8 cellular contexts compared by ENCODE assay signal in genomic region chr1:27527857-27528700, GRCh38. TPM values are rescaled to one million over a fixed set of nuclear protein-coding genes. Genes with fewer than 3 reads are reported as not detected.
DNase-seq lines count a peak whose midpoint lies in the region; ATAC-seq and TF ChIP-seq lines count a peak whose summit lies in the region.

No MANE protein-coding gene starts in this region.

- TF ChIP-seq CTCF in PC-3 (conservative IDR thresholded peaks at IDR 0.05; ENCODE audit: low read depth, low read length) (no peak), right atrium auricular region (IDR thresholded peaks at IDR 0.05) (no peak), psoas muscle (IDR thresholded peaks at IDR 0.05) (no peak)

- H3K4me1 Mint-ChIP-seq in activated naive CD8-positive, alpha-beta T cell treated with anti-CD3 and anti-CD28 coated beads, Interleukin-2, amount 10 ng/mL, durations not matched to agents 7 days and 5 days, result peaks cover 59% of the 10 kb centered on the region

- H3K27me3 ChIP-seq in PC-3 (ENCODE audit: low read length) (no peaks in the 10 kb centered on the region), right atrium auricular region (no peaks in the 10 kb centered on the region), psoas muscle (ENCODE audit: insufficient read depth in 3 of 3, low read length in 2 of 3) (no peaks in the 10 kb centered on the region)

- H3K36me3 ChIP-seq in PC-3 (ENCODE audit: low read depth, low read length), result peaks cover under 1% of the 10 kb centered on the region; the same call in 1 of the 2 replicates
- no peaks in the 10 kb centered on the region for H3K36me3 ChIP-seq in right atrium auricular region
- peaks cover 0 to 2% of the 10 kb centered on the region in 2 donors for H3K36me3 ChIP-seq in psoas muscle (ENCODE audit: insufficient read depth in 1 of 2, low read depth in 1 of 2)

- 2 to 7% (median 2%) methylated on average over 33 to 74 of the region's 74 CpGs for WGBS in psoas muscle, 3 donors

- peak overlapping the region; percentile 86 for H3K27ac ChIP-seq in PC-3 (ENCODE audit: low read length)
- peak overlapping the region; percentile 92 to 97 for H3K27ac ChIP-seq in right atrium auricular region
- H3K27ac ChIP-seq in psoas muscle, result peak overlapping the region; percentile 94

- no peaks in the 10 kb centered on the region for H3K27me3 Mint-ChIP-seq in activated naive CD8-positive, alpha-beta T cell treated with anti-CD3 and anti-CD28 coated beads, Interleukin-2, amount 10 ng/mL, durations not matched to agents 7 days and 5 days

- H3K27ac Mint-ChIP-seq in activated naive CD8-positive, alpha-beta T cell treated with anti-CD3 and anti-CD28 coated beads, Interleukin-2, amount 10 ng/mL, durations not matched to agents 7 days and 5 days, result no peak overlapping the region

- no peaks in the 10 kb centered on the region for H3F3A ChIP-seq in PC-3 (ENCODE audit: low read length, unreplicated experiment)

- DNase-seq in NCI-H1436 (lab: John Stamatoyannopoulos, UW) (peak; percentile 83), NCI-H1436 treated with DMSO at 0.1 percent for 48 hours (lab: John Stamatoyannopoulos, UW) (no peak), PC-3 (peak; percentile 83), right atrium auricular region (ENCODE audit: low spot score) (no peak), psoas muscle (no peak), UCSD-AML1 (lab: John Stamatoyannopoulos, UW; ENCODE audit: unreplicated experiment) (no peak)
- peak; percentile 69 for DNase-seq in activated naive CD8-positive, alpha-beta T cell treated with anti-CD3 and anti-CD28 coated beads, Interleukin-2, amount 10 ng/mL, durations not matched to agents 7 days and 5 days

- intact Hi-C loops in PC-3 (cut with micrococcal nuclease), result no loop called here
- intact Hi-C loops in psoas muscle (cut with DNase I), result loop anchor here in 1 of 2 donors (2.0 kb wide), 1 partner anchor 75 kb away; no protein-coding TSS in a partner anchor

- H3K79me2 ChIP-seq in PC-3 (ENCODE audit: low read length), result no peaks in the 10 kb centered on the region

- ATAC-seq in PC-3 (peak; percentile 68), psoas muscle (peak; percentile 44 to 60 (median 54)), GM19023 (IDR thresholded peaks at IDR 0.05; ENCODE audit: unreplicated experiment) (no peak)
- ATAC-seq in activated naive CD8-positive, alpha-beta T cell treated with anti-CD3 and anti-CD28 coated beads, Interleukin-2, amount 10 ng/mL, durations not matched to agents 7 days and 5 days (ENCODE audit: low read depth), result peak; percentile 26

- POLR2A ChIA-PET in PC-3 (lab: Charles Lee; ENCODE audit: unreplicated experiment), result no interaction called here
- POLR2A ChIA-PET in activated naive CD8-positive, alpha-beta T cell treated with anti-CD3 and anti-CD28 coated beads, Interleukin-2, amount 10 ng/mL, durations not matched to agents 7 days and 5 days (lab: Charles Lee), result interaction anchor here (1.8 kb wide), 1 partner anchor 39 kb away, joined by 9 read pairs; the partner anchor contains the start of gene WASF2

- no peaks in the 10 kb centered on the region for H4K20me1 ChIP-seq in PC-3 (ENCODE audit: low read length)

- H3K4me1 ChIP-seq in PC-3 (ENCODE audit: insufficient read depth, low read length) (peaks cover 23% of the 10 kb centered on the region), right atrium auricular region (peaks cover 0 to 68% of the 10 kb centered on the region in 2 donors), psoas muscle (peaks cover 57% of the 10 kb centered on the region)

- H2AFZ ChIP-seq in PC-3 (ENCODE audit: low read length), result peak overlapping the region; percentile 81

- H3K9me3 ChIP-seq in PC-3 (ENCODE audit: low read length), result no peaks in the 10 kb centered on the region
- no peaks in the 10 kb centered on the region for H3K9me3 ChIP-seq in right atrium auricular region
- no peaks in the 10 kb centered on the region for H3K9me3 ChIP-seq in psoas muscle

- peak overlapping the region; percentile 68 for H3K4me3 ChIP-seq in PC-3 (ENCODE audit: low read length)
- peak overlapping the region; percentile 27 to 54 for H3K4me3 ChIP-seq in right atrium auricular region
- peak overlapping the region; percentile 71 for H3K4me3 ChIP-seq in psoas muscle

- CTCF ChIA-PET in PC-3 (lab: Charles Lee), result interaction anchor here (0.6 kb wide), 1 partner anchor 54 kb away, joined by 3 read pairs; no protein-coding TSS in a partner anchor

- H3K9me3 Mint-ChIP-seq in activated naive CD8-positive, alpha-beta T cell treated with anti-CD3 and anti-CD28 coated beads, Interleukin-2, amount 10 ng/mL, durations not matched to agents 7 days and 5 days, result no peaks in the 10 kb centered on the region

- H3K9ac ChIP-seq in PC-3 (ENCODE audit: low read length), result peak overlapping the region; percentile 82

- no TSS peak for BruUV-seq in PC-3 (replicated peaks; lab: Mats Ljungman, UMichigan)

- H3K4me2 ChIP-seq in PC-3 (ENCODE audit: low read length), result peak overlapping the region; percentile 86

- peak overlapping the region; percentile 69 for H3K4me3 Mint-ChIP-seq in activated naive CD8-positive, alpha-beta T cell treated with anti-CD3 and anti-CD28 coated beads, Interleukin-2, amount 10 ng/mL, durations not matched to agents 7 days and 5 days

- H3K9me2 ChIP-seq in PC-3 (replicated peaks; ENCODE audit: low read length), result no peaks in the 10 kb centered on the region

- H3K36me3 Mint-ChIP-seq in activated naive CD8-positive, alpha-beta T cell treated with anti-CD3 and anti-CD28 coated beads, Interleukin-2, amount 10 ng/mL, durations not matched to agents 7 days and 5 days, result peaks cover 12% of the 10 kb centered on the region

RNA-seq across cellular contexts. Expression of gene WASF2, which starts 38.1 kb away (rescaled TPM):
- total RNA-seq in PC-3 (2014; rRNA removed) (20.7 and 32.4 TPM in 2 replicates), right atrium auricular region (10 to 100 TPM; 20.7 to 49.0 TPM), psoas muscle (10 to 100 TPM; 29.4 to 40.6 (median 35.9) TPM)
- 100 to 1,000 TPM; 139 to 148 TPM for total RNA-seq in activated naive CD8-positive, alpha-beta T cell treated with anti-CD3 and anti-CD28 coated beads, Interleukin-2, amount 10 ng/mL, durations not matched to agents 7 days and 5 days
- 10 to 100 TPM in 2 of 3 donors, 1 to 10 TPM in 1; 7.9 to 14.2 (median 11.3) TPM for polyA plus RNA-seq in psoas muscle

Comparison
In these comparisons a context has a peak if more than half of its experiments do, and no peak if none do; other contexts are left out.
1. DNase-seq: peak in NCI-H1436 (single experiment), PC-3 (single experiment) and activated naive CD8-positive, alpha-beta T cell treated with anti-CD3 and anti-CD28 coated beads, Interleukin-2, amount 10 ng/mL, durations not matched to agents 7 days and 5 days (single experiment); none in NCI-H1436 treated with DMSO at 0.1 percent for 48 hours (single experiment), right atrium auricular region (single experiment), psoas muscle (0 of 2) and UCSD-AML1 (single experiment).
2. Peak in every context shown above with its lines, with median percentiles within 50 percentile points of each other: H3K27ac ChIP-seq and H3K4me3 ChIP-seq.